ENCODE assay signal across 13 cellular contexts in genomic region chr20:23082846-23083552, GRCh38. TPM values are rescaled to one million over a fixed set of nuclear protein-coding genes. Genes with fewer than 3 reads are reported as not detected.
DNase-seq lines count a peak whose midpoint lies in the region; ATAC-seq and TF ChIP-seq lines count a peak whose summit lies in the region.
"Had no signal": no experiment of that assay in that cellular context is flagged by ENCODE, and none has a peak within 500 bp of the region (broad histone marks: within the 10 kb centered on the region; RNA-seq: fewer than 3 reads in every experiment).

No MANE protein-coding gene starts in this region.

- CTCF ChIA-PET in mammary epithelial cell (lab: Charles Lee; ENCODE audit: low non-redundant PET): no interaction called here

- peak overlapping the region; percentile 58 for H2AFZ ChIP-seq in mammary epithelial cell (ENCODE audit: low read depth, low read length)

- H3K9me3 ChIP-seq in mammary epithelial cell (replicated peaks; ENCODE audit: insufficient read depth, low read length) (no peaks in the 10 kb centered on the region), liver (ENCODE audit: control insufficient read depth in 4 of 4, low read length in 3 of 4) (no peaks in the 10 kb centered on the region), thymus (ENCODE audit: control insufficient read depth) (peaks cover 1% of the 10 kb centered on the region)
- H3K9me3 ChIP-seq: SJCRH30 had no signal

- ATAC-seq in HG03175 (IDR thresholded peaks at IDR 0.05; ENCODE audit: unreplicated experiment) (no peak), HG03571 (IDR thresholded peaks at IDR 0.05; ENCODE audit: unreplicated experiment) (no peak)

- no peaks in the 10 kb centered on the region for H3K79me2 ChIP-seq in mammary epithelial cell (ENCODE audit: insufficient read depth, low read length)

- H3K27ac ChIP-seq in mammary epithelial cell (ENCODE audit: insufficient read depth, low read depth, low read length): no peak overlapping the region
- H3K27ac ChIP-seq in liver (ENCODE audit: low read depth in 1 of 2, low read length in 2 of 2): peak overlapping the region; percentile 17 to 64
- H3K27ac ChIP-seq in thymus (ENCODE audit: low read depth): peak overlapping the region; percentile 40
- H3K27ac ChIP-seq: SJCRH30 had no signal

- in situ Hi-C loops in mammary epithelial cell (cut with MboI; ENCODE audit: low sequenced_read_pairs in 2 of 2): no loop called here

- TF ChIP-seq CTCF in mammary epithelial cell (conservative IDR thresholded peaks at IDR 0.05 in 1 of 2, IDR thresholded peaks at IDR 0.05 in 1 of 2; ENCODE audit: extremely low read depth in 1 of 2, insufficient read depth in 1 of 2, low read depth in 1 of 2, low read length in 2 of 2): no peak
- no peak for TF ChIP-seq CTCF in liver (IDR thresholded peaks at IDR 0.05; ENCODE audit: low read depth, low read length, missing input control)

- H3K4me2 ChIP-seq in mammary epithelial cell (ENCODE audit: insufficient read depth, low read depth, low read length): no peak overlapping the region

- H4K20me1 ChIP-seq in mammary epithelial cell (ENCODE audit: insufficient read depth, low read length): no peaks in the 10 kb centered on the region

- H3K4me1 ChIP-seq in mammary epithelial cell (ENCODE audit: insufficient read depth, low read length): peaks cover 9% of the 10 kb centered on the region
- H3K4me1 ChIP-seq in liver (ENCODE audit: control insufficient read depth in 4 of 4, insufficient read depth in 4 of 4, low read length in 3 of 4): peaks cover 0 to 3% (median 0%) of the 10 kb centered on the region in 4 donors
- H3K4me1 ChIP-seq in thymus (ENCODE audit: control insufficient read depth, insufficient read depth, low read length): peaks cover 8% of the 10 kb centered on the region

- H3K27me3 ChIP-seq in mammary epithelial cell (ENCODE audit: insufficient read depth, low read length) (no peaks in the 10 kb centered on the region), liver (ENCODE audit: control insufficient read depth in 4 of 4, insufficient read depth in 4 of 4, low read length in 3 of 4) (no peaks in the 10 kb centered on the region), thymus (ENCODE audit: control insufficient read depth, insufficient read depth) (no peaks in the 10 kb centered on the region)
- H3K27me3 ChIP-seq: SJCRH30 had no signal

- H3K36me3 ChIP-seq in mammary epithelial cell (ENCODE audit: insufficient read depth, low read length): no peaks in the 10 kb centered on the region
- H3K36me3 ChIP-seq in liver (ENCODE audit: control insufficient read depth in 4 of 4, insufficient read depth in 3 of 4, low read depth in 1 of 4, low read length in 3 of 4): no peaks in the 10 kb centered on the region
- H3K36me3 ChIP-seq in thymus (ENCODE audit: control insufficient read depth, insufficient read depth): no peaks in the 10 kb centered on the region
- H3K36me3 ChIP-seq: SJCRH30 had no signal

- no TSS peak for BruUV-seq in mammary epithelial cell (replicated peaks; lab: Mats Ljungman, UMichigan)

- intact Hi-C loops in mammary epithelial cell (cut with micrococcal nuclease): no loop called here

- WGBS in mammary epithelial cell (ENCODE audit: low coverage, missing lambda C conversion rate): 61% methylated on average over 9 of the region's 9 CpGs
- 57% methylated on average over 9 of the region's 9 CpGs for WGBS in liver
- WGBS in thymus: 92% methylated on average over 9 of the region's 9 CpGs

- dilution Hi-C loops in mammary epithelial cell (cut with HindIII; ENCODE audit: low sequenced_read_pairs): no loop called here

- H3K9ac ChIP-seq in mammary epithelial cell (ENCODE audit: insufficient read depth, low read length) (no peak overlapping the region), liver (ENCODE audit: low read depth in 1 of 2, low read length in 2 of 2) (no peak overlapping the region)

- no peak overlapping the region for H3K4me3 ChIP-seq in mammary epithelial cell (replicated peaks in 1 of 3; ENCODE audit: insufficient read depth in 1 of 3, low read depth in 2 of 3, low read length in 3 of 3)
- no peak overlapping the region for H3K4me3 ChIP-seq in liver (ENCODE audit: low read depth in 1 of 3, low read length in 3 of 3)
- H3K4me3 ChIP-seq in thymus (ENCODE audit: low read length): no peak overlapping the region
- H3K4me3 ChIP-seq: SJCRH30 had no signal

- peak; percentile 22 to 39 for TF ChIP-seq RAD21 in liver (IDR thresholded peaks at IDR 0.05)

- peak; percentile 45 for DNase-seq in NK-92 treated with Interleukin-12 subunit alpha and Interleukin-12 subunit beta, amount 100 ng/mL, for 24 hours (lab: John Stamatoyannopoulos, UW)
- DNase-seq in NK-92 (lab: John Stamatoyannopoulos, UW; ENCODE audit: unreplicated experiment) (no peak), mammary epithelial cell (no peak), NCI-H446 treated with DMSO at 0.1 percent for 48 hours (lab: John Stamatoyannopoulos, UW) (no peak)
- DNase-seq: activated CD8-positive, alpha-beta memory T cell treated with anti-CD3 and anti-CD28 coated beads for 24 hours; NCI-H1092 treated with DMSO at 0.1 percent for 48 hours; SJCRH30 had no signal

TF ChIP-seq in liver, 16 proteins besides CTCF, POLR2A, EP300 and RAD21:
- TF ChIP-seq TAF1 (conservative IDR thresholded peaks at IDR 0.05) (no peak), FOXA1 (IDR thresholded peaks at IDR 0.05) (no peak), JUND (IDR thresholded peaks at IDR 0.05) (no peak), SP1 (IDR thresholded peaks at IDR 0.05) (peak; percentile 47), MAX (IDR thresholded peaks at IDR 0.05) (peak; percentile 21), RXRA (IDR thresholded peaks at IDR 0.05) (peak; percentile 7 to 19), ZBTB33 (IDR thresholded peaks at IDR 0.05) (no peak), NR2F2 (IDR thresholded peaks at IDR 0.05) (peak; percentile 64), REST (IDR thresholded peaks at IDR 0.05) (no peak), HNF4G (IDR thresholded peaks at IDR 0.05) (no peak), HNF4A (conservative IDR thresholded peaks at IDR 0.05) (no peak), ATF3 (IDR thresholded peaks at IDR 0.05) (no peak)

RNA-seq across cellular contexts. Expression of gene CD93, which starts 3.1 kb away (rescaled TPM):
- total RNA-seq in mammary epithelial cell (not detected), liver (10 to 100 TPM; 15.0 to 16.0 TPM)
- polyA plus RNA-seq in mammary epithelial cell (not detected), liver (1 to 10 TPM; 1.5 to 8.7 TPM), thymus (16.4 TPM)
- polyA minus RNA-seq in mammary epithelial cell: not detected
- total RNA-seq: SJCRH30 had no signal

RNA-seq across cellular contexts. Expression of gene THBD, which starts 33.5 kb away (rescaled TPM):
- total RNA-seq in mammary epithelial cell: 10 to 100 TPM in 1 of 2 donors, 1 to 10 TPM in 1; 1.4 to 36.7 TPM
- polyA plus RNA-seq in mammary epithelial cell: 2.6 TPM
- 1.4 TPM for polyA minus RNA-seq in mammary epithelial cell
- total RNA-seq in liver: 1 to 10 TPM; 1.4 to 6.6 TPM
- polyA plus RNA-seq in liver: 1 to 10 TPM; 2.9 to 3.2 TPM
- polyA plus RNA-seq in thymus: 16.8 TPM
- total RNA-seq: SJCRH30 had no signal

RNA-seq across cellular contexts. Expression of gene SSTR4, which starts 47.9 kb away (rescaled TPM):
- total RNA-seq in mammary epithelial cell (not detected), liver (not detected)
- polyA plus RNA-seq in mammary epithelial cell (not detected), liver (not detected), thymus (not detected)
- polyA minus RNA-seq in mammary epithelial cell: not detected
- total RNA-seq: glomerular endothelial cell, posterior vena cava, SJCRH30 had no signal
